In the genomic region with DNA sequence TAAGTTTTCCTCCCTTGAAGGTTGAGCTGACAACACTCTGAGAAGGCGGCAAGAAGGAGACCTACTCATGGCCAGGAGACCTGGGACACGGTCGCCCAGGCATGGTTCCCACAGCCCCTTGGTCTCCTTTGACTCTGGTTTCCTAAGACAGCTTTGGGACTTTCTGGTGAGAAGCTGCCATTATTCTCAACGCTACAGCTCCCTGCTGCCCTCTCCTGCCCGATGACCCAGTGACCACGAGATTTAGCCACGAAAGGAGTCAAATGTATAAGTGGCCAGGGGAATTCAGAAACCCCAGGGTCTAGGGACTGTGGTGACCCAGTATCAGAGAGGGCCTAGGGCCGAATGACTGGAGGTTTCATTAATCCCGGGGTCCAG, we compare ENCODE assay signal across 8 cellular contexts. TPM values are rescaled to one million over a fixed set of nuclear protein-coding genes. Genes with fewer than 3 reads are reported as not detected.
DNase-seq lines count a peak whose midpoint lies in the region; TF ChIP-seq lines count a peak whose summit lies in the region.

No MANE protein-coding gene starts in this region.

- CTCF ChIA-PET in activated CD4-positive, alpha-beta memory T cell treated with anti-CD3 and anti-CD28 coated beads for 36 hours (lab: Charles Lee): interaction anchor here (1.0 to 3.8 kb wide), 9 partner anchors 11 to 311 kb away, joined by 3 to 151 read pairs (median 11); a partner anchor contains a TSS

- H3K36me3 ChIP-seq in ES-I3 (ENCODE audit: insufficient read depth, low read length): no peaks in the 10 kb centered on the region
- peaks cover 12% of the 10 kb centered on the region for H3K36me3 ChIP-seq in HUES6 (ENCODE audit: control insufficient read depth, insufficient read depth, low read length)
- no peaks in the 10 kb centered on the region for H3K36me3 ChIP-seq in osteoblast (ENCODE audit: insufficient read depth, low read length)

- peaks cover 7% of the 10 kb centered on the region for H4K20me1 ChIP-seq in osteoblast (ENCODE audit: insufficient read depth, low read length)

- intact Hi-C loops in activated CD4-positive, alpha-beta memory T cell treated with anti-CD3 and anti-CD28 coated beads for 36 hours (cut with micrococcal nuclease): no loop called here

- peaks cover 12% of the 10 kb centered on the region for H3K79me2 ChIP-seq in osteoblast (ENCODE audit: insufficient read depth, low read length)

- POLR2A ChIA-PET in activated CD4-positive, alpha-beta memory T cell treated with anti-CD3 and anti-CD28 coated beads for 36 hours (lab: Charles Lee): interaction anchor here (0.5 to 3.1 kb wide), 7 partner anchors 8 to 1533 kb away, joined by 3 to 46 read pairs (median 5); a partner anchor contains a TSS

- H3K4me1 ChIP-seq in ES-I3 (ENCODE audit: insufficient read depth, low read length) (no peaks in the 10 kb centered on the region), HUES6 (ENCODE audit: control insufficient read depth, insufficient read depth, low read length) (peaks cover 7% of the 10 kb centered on the region; the same call in 1 of the 2 replicates), osteoblast (ENCODE audit: insufficient read depth, low read length) (peaks cover 16% of the 10 kb centered on the region)

- H3K9ac ChIP-seq in ES-I3 (ENCODE audit: low read depth, low read length): peak overlapping the region; percentile 73
- H3K9ac ChIP-seq in HUES6 (ENCODE audit: low read length): peak overlapping the region; percentile 90

- H3K27me3 ChIP-seq in HUES6 (ENCODE audit: control insufficient read depth, insufficient read depth, low read length): peaks cover 4% of the 10 kb centered on the region; the same call in 1 of the 2 replicates
- no peaks in the 10 kb centered on the region for H3K27me3 ChIP-seq in osteoblast (ENCODE audit: insufficient read depth, low read length)

- H3K9me3 ChIP-seq in ES-I3 (ENCODE audit: control insufficient read depth, insufficient read depth, low read length) (no peaks in the 10 kb centered on the region), HUES6 (ENCODE audit: control insufficient read depth, insufficient read depth, low read depth, low read length) (no peaks in the 10 kb centered on the region), osteoblast (ENCODE audit: low read depth, low read length) (no peaks in the 10 kb centered on the region)

- peaks cover 16% of the 10 kb centered on the region for H3K36me3 Mint-ChIP-seq in activated CD4-positive, alpha-beta memory T cell treated with anti-CD3 and anti-CD28 coated beads for 36 hours
- H3K36me3 Mint-ChIP-seq in glutamatergic neuron (ENCODE audit: unreplicated experiment): no peaks in the 10 kb centered on the region

- H3K27me3 Mint-ChIP-seq in activated CD4-positive, alpha-beta memory T cell treated with anti-CD3 and anti-CD28 coated beads for 36 hours: peaks cover 3% of the 10 kb centered on the region
- peaks cover 8% of the 10 kb centered on the region for H3K27me3 Mint-ChIP-seq in glutamatergic neuron (ENCODE audit: unreplicated experiment)

- peak overlapping the region; percentile 99 for H3K4me2 ChIP-seq in osteoblast (ENCODE audit: insufficient read depth, low read length)

- H3K4me3 ChIP-seq in HUES6 (ENCODE audit: low read depth, low read length): peak overlapping the region; percentile 96
- peak overlapping the region; percentile 89 for H3K4me3 ChIP-seq in osteoblast (ENCODE audit: insufficient read depth, low read length)

- peak overlapping the region; percentile 46 for H3K27ac Mint-ChIP-seq in activated CD4-positive, alpha-beta memory T cell treated with anti-CD3 and anti-CD28 coated beads for 36 hours
- peak overlapping the region; percentile 86 for H3K27ac Mint-ChIP-seq in glutamatergic neuron (ENCODE audit: unreplicated experiment)

- DNase-seq in A172 (ENCODE audit: low spot score) (peak; percentile 10), glutamatergic neuron (peak; percentile 67), osteoblast (ENCODE audit: insufficient read length, low spot score, missing footprints) (peak; percentile 96), NCI-H128 (lab: John Stamatoyannopoulos, UW; ENCODE audit: unreplicated experiment) (no peak)
- peak; percentile 33 for DNase-seq in activated CD4-positive, alpha-beta memory T cell treated with anti-CD3 and anti-CD28 coated beads for 36 hours
- DNase-seq in activated effector memory CD4-positive, alpha-beta T cell treated with anti-CD3 and anti-CD28 coated beads, Interleukin-2, amount 50 U/mL, for 16 hours: no peak

- TF ChIP-seq CTCF in glutamatergic neuron (IDR thresholded peaks at IDR 0.05; ENCODE audit: partially characterized antibody, unreplicated experiment): peak; percentile 22
- peak; percentile 71 for TF ChIP-seq CTCF in osteoblast (IDR thresholded peaks at IDR 0.05; ENCODE audit: extremely low read depth, low read depth, low read length)

- H2AFZ ChIP-seq in osteoblast (ENCODE audit: low read length): peak overlapping the region; percentile 97

- peak overlapping the region; percentile 87 for H3K4me3 Mint-ChIP-seq in activated CD4-positive, alpha-beta memory T cell treated with anti-CD3 and anti-CD28 coated beads for 36 hours
- peak overlapping the region; percentile 85 for H3K4me3 Mint-ChIP-seq in glutamatergic neuron (ENCODE audit: unreplicated experiment)

- H3K9me3 Mint-ChIP-seq in activated CD4-positive, alpha-beta memory T cell treated with anti-CD3 and anti-CD28 coated beads for 36 hours: no peaks in the 10 kb centered on the region
- peaks cover 2% of the 10 kb centered on the region for H3K9me3 Mint-ChIP-seq in glutamatergic neuron (ENCODE audit: unreplicated experiment)

- H3K27ac ChIP-seq in HUES6 (ENCODE audit: low read depth, low read length) (no peak overlapping the region), osteoblast (ENCODE audit: low read depth, low read length) (peak overlapping the region; percentile 72)

- peaks cover 24% of the 10 kb centered on the region for H3K4me1 Mint-ChIP-seq in activated CD4-positive, alpha-beta memory T cell treated with anti-CD3 and anti-CD28 coated beads for 36 hours (ENCODE audit: low read depth)
- peaks cover 12% of the 10 kb centered on the region for H3K4me1 Mint-ChIP-seq in glutamatergic neuron (ENCODE audit: low read depth, unreplicated experiment)

RNA-seq across cellular contexts. Expression of a gene that starts 0.7 kb away (rescaled TPM):
- 14.7 and 16.6 TPM in 2 replicates for total RNA-seq in A172 (2014; rRNA removed; shearing (Covaris generic))
- total RNA-seq in activated CD4-positive, alpha-beta memory T cell treated with anti-CD3 and anti-CD28 coated beads for 36 hours: 10 to 100 TPM; 38.2 to 41.8 TPM
- total RNA-seq in glutamatergic neuron (ENCODE audit: unreplicated experiment) (24.0 TPM), osteoblast (10.5 and 13.3 TPM in 2 replicates)

RNA-seq across cellular contexts. Expression of a gene that starts 8.8 kb away (rescaled TPM):
- 0.12 TPM in 1 of 2 replicates, not detected in the other for total RNA-seq in A172 (2014; rRNA removed; shearing (Covaris generic))
- under 1 TPM; 0.27 to 0.31 TPM for total RNA-seq in activated CD4-positive, alpha-beta memory T cell treated with anti-CD3 and anti-CD28 coated beads for 36 hours
- total RNA-seq in glutamatergic neuron (ENCODE audit: unreplicated experiment) (0.71 TPM), osteoblast (0.29 and 0.36 TPM in 2 replicates)

RNA-seq across cellular contexts. Expression of a gene that starts 11.6 kb away (rescaled TPM):
- total RNA-seq in A172 (2014; rRNA removed; shearing (Covaris generic)): 15.1 and 18.2 TPM in 2 replicates
- 10 to 100 TPM; 45.3 to 47.1 TPM for total RNA-seq in activated CD4-positive, alpha-beta memory T cell treated with anti-CD3 and anti-CD28 coated beads for 36 hours
- total RNA-seq in glutamatergic neuron (ENCODE audit: unreplicated experiment) (10.3 TPM), osteoblast (15.6 and 25.0 TPM in 2 replicates)

RNA-seq across cellular contexts. Expression of a gene that starts 24.4 kb away (rescaled TPM):
- 9.0 and 13.9 TPM in 2 replicates for total RNA-seq in A172 (2014; rRNA removed; shearing (Covaris generic))
- total RNA-seq in activated CD4-positive, alpha-beta memory T cell treated with anti-CD3 and anti-CD28 coated beads for 36 hours: 10 to 100 TPM; 41.4 to 45.8 TPM
- total RNA-seq in glutamatergic neuron (ENCODE audit: unreplicated experiment): 61.6 TPM
- 25.3 and 29.2 TPM in 2 replicates for total RNA-seq in osteoblast

Comparison
In these comparisons a context has a peak if more than half of its experiments do, and no peak if none do; other contexts are left out.
1. DNase-seq: peak in A172 (single experiment), activated CD4-positive, alpha-beta memory T cell treated with anti-CD3 and anti-CD28 coated beads for 36 hours (single experiment), glutamatergic neuron (single experiment) and osteoblast (single experiment); none in activated effector memory CD4-positive, alpha-beta T cell treated with anti-CD3 and anti-CD28 coated beads, Interleukin-2, amount 50 U/mL, for 16 hours (single experiment) and NCI-H128 (single experiment).